Comparison of ENCODE assay signal across 23 cellular contexts in the genomic region with DNA sequence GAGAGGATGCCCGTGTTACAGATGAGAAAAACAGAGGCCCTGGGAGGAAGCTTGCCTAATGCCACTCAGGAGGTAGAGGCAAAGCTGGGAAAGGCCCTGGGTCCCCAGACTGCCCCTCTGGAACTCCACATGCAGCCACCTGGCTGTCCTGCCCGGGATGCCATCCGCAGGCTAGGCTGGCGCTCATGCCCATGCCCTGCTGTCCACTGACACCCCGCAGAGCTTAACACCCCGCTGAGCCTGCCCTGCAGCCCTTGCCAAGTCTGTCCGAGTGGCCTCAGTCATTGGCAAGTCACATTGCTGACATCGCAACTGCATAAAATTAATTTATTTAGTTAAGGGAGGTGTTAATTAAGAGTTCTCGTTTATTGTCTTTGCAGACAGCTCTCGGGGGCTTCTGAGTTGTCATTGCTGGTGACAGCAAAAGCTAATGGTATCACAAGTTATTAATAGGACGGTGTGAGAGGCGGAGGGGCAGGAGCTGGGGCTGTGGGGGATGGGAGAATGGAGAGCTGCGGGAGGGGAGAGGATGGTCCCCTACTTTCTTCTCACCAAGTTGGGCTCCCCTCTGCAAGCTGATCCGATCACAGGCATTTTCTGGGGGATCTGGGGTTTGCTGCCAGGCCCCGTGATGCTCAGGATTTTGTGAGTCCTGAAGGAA.
"Had no signal": no experiment of that assay in that cellular context is flagged by ENCODE, and none has a peak within 500 bp of the region (broad histone marks: within the 10 kb centered on the region; RNA-seq: fewer than 3 reads in every experiment).

No MANE protein-coding gene starts in this region.

- H3K36me3 Mint-ChIP-seq: memory B cell; mesothelial cell of epicardium; stimulated activated memory B cell treated with anti-CD40 and anti-IgM and Interleukin-4, amounts not matched to agents 10 μg/mL and 1 μg/mL and 100 μg/mL, for 72 hours had no signal

- H3K4me3 Mint-ChIP-seq: memory B cell; mesothelial cell of epicardium; nephron; stimulated activated memory B cell treated with anti-CD40 and anti-IgM and Interleukin-4, amounts not matched to agents 10 μg/mL and 1 μg/mL and 100 μg/mL, for 72 hours; stimulated activated naive CD8-positive, alpha-beta T cell treated with anti-CD3 and anti-CD28 coated beads, Interleukin-15, Interleukin-2, amounts not matched to agents 100 ng/mL and 50 ng/mL, for 24 hours had no signal

- H3K4me1 ChIP-seq: esophagus squamous epithelium, lower lobe of right lung, right lobe of liver, spleen, tibial artery, upper lobe of left lung, vagina had no signal

- H3K27me3 ChIP-seq: neutrophil, ovary, right lobe of liver, tibial artery, upper lobe of left lung, vagina had no signal

- H3K9me3 Mint-ChIP-seq: memory B cell; mesothelial cell of epicardium; nephron; stimulated activated memory B cell treated with anti-CD40 and anti-IgM and Interleukin-4, amounts not matched to agents 10 μg/mL and 1 μg/mL and 100 μg/mL, for 72 hours; stimulated activated naive CD8-positive, alpha-beta T cell treated with anti-CD3 and anti-CD28 coated beads, Interleukin-15, Interleukin-2, amounts not matched to agents 100 ng/mL and 50 ng/mL, for 24 hours had no signal

- H3K27ac Mint-ChIP-seq: memory B cell; mesothelial cell of epicardium; nephron; stimulated activated memory B cell treated with anti-CD40 and anti-IgM and Interleukin-4, amounts not matched to agents 10 μg/mL and 1 μg/mL and 100 μg/mL, for 72 hours; stimulated activated naive CD8-positive, alpha-beta T cell treated with anti-CD3 and anti-CD28 coated beads, Interleukin-15, Interleukin-2, amounts not matched to agents 100 ng/mL and 50 ng/mL, for 24 hours had no signal

- H3K27me3 Mint-ChIP-seq: stimulated activated naive CD8-positive, alpha-beta T cell treated with anti-CD3 and anti-CD28 coated beads, Interleukin-15, Interleukin-2, amounts not matched to agents 100 ng/mL and 50 ng/mL, for 24 hours had no signal

- H3K27ac ChIP-seq: esophagus squamous epithelium, lower lobe of right lung, neutrophil, ovary, right lobe of liver, spleen, tibial artery, upper lobe of left lung, vagina had no signal

- H3K4me3 ChIP-seq: esophagus squamous epithelium, lower lobe of right lung, ovary, right lobe of liver, spleen, tibial artery, upper lobe of left lung, vagina had no signal

- H3K36me3 ChIP-seq: esophagus squamous epithelium, lower lobe of right lung, neutrophil, ovary, right lobe of liver, spleen, tibial artery, upper lobe of left lung, vagina had no signal

- H3K9me3 ChIP-seq: esophagus squamous epithelium, lower lobe of right lung, neutrophil, ovary, right lobe of liver, spleen, tibial artery, upper lobe of left lung, vagina had no signal

- ATAC-seq: left lobe of liver; lower lobe of right lung; right lobe of liver; stimulated activated memory B cell treated with anti-CD40 and anti-IgM and Interleukin-4, amounts not matched to agents 10 μg/mL and 1 μg/mL and 100 μg/mL, for 72 hours had no signal

- DNase-seq: cerebellar nuclear complex; dermis blood vessel endothelial cell; esophagus squamous epithelium; foreskin fibroblast; hippocampal formation; kidney glomerular epithelial cell; lower lobe of right lung; ovary; right lobe of liver; spleen; stimulated activated CD4-positive, alpha-beta T cell treated with anti-CD3 and anti-CD28 coated beads, Interleukin-15, amount 100 ng/mL, for 24 hours; stimulated activated CD4-positive, alpha-beta T cell treated with anti-CD3 and anti-CD28 coated beads, Interleukin-1b, Interleukin-23, amount 100 ng/mL, for 48 hours; stimulated activated CD4-positive, alpha-beta T cell treated with anti-CD3 and anti-CD28 coated beads, Interleukin-4, amount 100 ng/mL, for 24 hours; tibial artery; upper lobe of left lung had no signal

- H3K4me1 Mint-ChIP-seq: memory B cell; stimulated activated memory B cell treated with anti-CD40 and anti-IgM and Interleukin-4, amounts not matched to agents 10 μg/mL and 1 μg/mL and 100 μg/mL, for 72 hours had no signal
